1 cellular context compared by ENCODE assay signal in genomic region chr3:81660036-81660435, GRCh38.
TF ChIP-seq lines count a peak whose summit lies in the region.

No MANE protein-coding gene starts in this region.

TF ChIP-seq in HepG2, 621 proteins besides CTCF, POLR2A, EP300 and RAD21 (continued from another document):
- TF ChIP-seq RNF219 (CRISPR knock-in tag; IDR thresholded peaks at IDR 0.05) (no peak), SNRNP70 (IDR thresholded peaks at IDR 0.05; ENCODE audit: low read depth, low read length) (no peak), ZNF17 (CRISPR knock-in tag; IDR thresholded peaks at IDR 0.05) (no peak), HIC2 (CRISPR knock-in tag; IDR thresholded peaks at IDR 0.05; ENCODE audit: low read depth) (no peak), ZNF124 (CRISPR knock-in tag; IDR thresholded peaks at IDR 0.05) (no peak)
